9 cellular contexts compared by ENCODE assay signal in genomic region chr10:119543814-119544642, GRCh38. TPM values are rescaled to one million over a fixed set of nuclear protein-coding genes. Genes with fewer than 3 reads are reported as not detected.
DNase-seq lines count a peak whose midpoint lies in the region; ATAC-seq and TF ChIP-seq lines count a peak whose summit lies in the region.
"Had no signal": no experiment of that assay in that cellular context is flagged by ENCODE, and none has a peak within 500 bp of the region (broad histone marks: within the 10 kb centered on the region; RNA-seq: fewer than 3 reads in every experiment).

No MANE protein-coding gene starts in this region.

- no peaks in the 10 kb centered on the region for H3K9me3 Mint-ChIP-seq in activated naive CD4-positive, alpha-beta T cell treated with anti-CD3 and anti-CD28 coated beads, Interleukin-2, amount 50 U/mL, for 72 hours
- H3K9me3 Mint-ChIP-seq in immature natural killer cell: no peaks in the 10 kb centered on the region

- peaks cover 16 to 30% of the 10 kb centered on the region in 2 donors for H3K36me3 Mint-ChIP-seq in activated naive CD4-positive, alpha-beta T cell treated with anti-CD3 and anti-CD28 coated beads, Interleukin-2, amount 50 U/mL, for 72 hours
- H3K36me3 Mint-ChIP-seq in immature natural killer cell: no peaks in the 10 kb centered on the region

- H3K4me3 ChIP-seq in suprapubic skin: peak overlapping the region; percentile 82

- H3K4me3 Mint-ChIP-seq in immature natural killer cell: peak overlapping the region; percentile 90 to 98 (median 95)

- H3K9me3 ChIP-seq in suprapubic skin: no peaks in the 10 kb centered on the region

- TF ChIP-seq EP300 in suprapubic skin (IDR thresholded peaks at IDR 0.05): no peak

- H3K4me1 Mint-ChIP-seq in immature natural killer cell: peaks cover 15 to 25% of the 10 kb centered on the region in 2 donors

- H3K27me3 ChIP-seq in suprapubic skin: no peaks in the 10 kb centered on the region

- WGBS in suprapubic skin: 57% methylated on average over 19 of the region's 19 CpGs

- peaks cover 33% of the 10 kb centered on the region for H3K4me1 ChIP-seq in suprapubic skin

- peak; percentile 44 for DNase-seq in activated effector memory CD4-positive, alpha-beta T cell treated with anti-CD3 and anti-CD28 coated beads, Interleukin-2, amount 50 U/mL, for 16 hours
- DNase-seq in activated effector memory CD4-positive, alpha-beta T cell treated with Interleukin-2 at 50 U/mL for 16 hours: no peak
- no peak for DNase-seq in activated naive CD4-positive, alpha-beta T cell treated with anti-CD3 and anti-CD28 coated beads, Interleukin-2, amount 50 U/mL, for 72 hours (ENCODE audit: low spot score in 2 of 2)
- no peak for DNase-seq in immature natural killer cell
- no peak for DNase-seq in suprapubic skin (ENCODE audit: low spot score in 2 of 2)
- no peak for DNase-seq in substantia nigra (lab: John Stamatoyannopoulos, UW)
- DNase-seq in GM10248 (ENCODE audit: extremely low spot score): no peak
- DNase-seq in ureter (ENCODE audit: low spot score): no peak
- DNase-seq: occipital lobe had no signal

- no peak for TF ChIP-seq POLR2A in suprapubic skin (IDR thresholded peaks at IDR 0.05)

- no peaks in the 10 kb centered on the region for H3K36me3 ChIP-seq in suprapubic skin

- ATAC-seq in activated naive CD4-positive, alpha-beta T cell treated with anti-CD3 and anti-CD28 coated beads, Interleukin-2, amount 50 U/mL, for 72 hours: no peak

- CTCF ChIA-PET in GM10248 (lab: Yijun Ruan, JAX): interaction anchor here (0.7 to 4.0 kb wide), 25 partner anchors 10 to 345 kb away, joined by 3 to 25 read pairs (median 4); partner anchors contain the start of gene GRK5

- H3K27ac ChIP-seq in suprapubic skin (no peak overlapping the region), substantia nigra (ENCODE audit: low read depth, low read length, poor library complexity, severe bottlenecking) (no peak overlapping the region)

- POLR2A ChIA-PET in GM10248 (lab: Yijun Ruan, JAX): interaction anchor here (0.8 to 1.6 kb wide), 3 partner anchors 20 to 27 kb away, joined by 3 to 4 read pairs (median 3); no protein-coding TSS in a partner anchor

- peak overlapping the region; percentile 82 to 97 for H3K27ac Mint-ChIP-seq in activated naive CD4-positive, alpha-beta T cell treated with anti-CD3 and anti-CD28 coated beads, Interleukin-2, amount 50 U/mL, for 72 hours
- peak overlapping the region in 1 of 6 donors; percentile 82 for H3K27ac Mint-ChIP-seq in immature natural killer cell

- TF ChIP-seq CTCF in suprapubic skin (IDR thresholded peaks at IDR 0.05): no peak
- no peak for TF ChIP-seq CTCF in GM10248 (IDR thresholded peaks at IDR 0.05; ENCODE audit: control extremely low read depth, extremely low read depth, low read depth, missing control alignments)

- H3K27me3 Mint-ChIP-seq in immature natural killer cell (ENCODE audit: low read depth in 3 of 3): peaks cover 4 to 13% (median 6%) of the 10 kb centered on the region in 3 donors

RNA-seq across cellular contexts. Expression of gene RGS10, which starts 1.5 kb away (rescaled TPM):
- total RNA-seq in activated naive CD4-positive, alpha-beta T cell treated with anti-CD3 and anti-CD28 coated beads, Interleukin-2, amount 50 U/mL, for 72 hours: 100 to 1,000 TPM; 183 to 251 TPM
- polyA plus RNA-seq in immature natural killer cell: 10 to 100 TPM; 11.8 to 48.4 (median 40.7) TPM
- total RNA-seq in suprapubic skin (10 to 100 TPM; 15.2 to 27.0 (median 23.0) TPM), ureter (24.1 TPM)

RNA-seq across cellular contexts. Expression of gene TIAL1, which starts 52.7 kb away (rescaled TPM):
- 100 to 1,000 TPM; 208 to 219 TPM for total RNA-seq in activated naive CD4-positive, alpha-beta T cell treated with anti-CD3 and anti-CD28 coated beads, Interleukin-2, amount 50 U/mL, for 72 hours
- polyA plus RNA-seq in immature natural killer cell: 10 to 100 TPM in 2 of 3 donors, 1 to 10 TPM in 1; 5.5 to 14.2 (median 10.9) TPM
- 100 to 1,000 TPM in 1 of 4 donors, 10 to 100 TPM in 3; 52.8 to 176 (median 62.2) TPM for total RNA-seq in suprapubic skin
- 116 TPM for total RNA-seq in ureter
